Comparison of ENCODE assay signal across 15 cellular contexts in genomic region chr1:201502511-201502857, GRCh38. TPM values are rescaled to one million over a fixed set of nuclear protein-coding genes. Genes with fewer than 3 reads are reported as not detected.
DNase-seq lines count a peak whose midpoint lies in the region; ATAC-seq and TF ChIP-seq lines count a peak whose summit lies in the region.
"Had no signal": no experiment of that assay in that cellular context is flagged by ENCODE, and none has a peak within 500 bp of the region (broad histone marks: within the 10 kb centered on the region; RNA-seq: fewer than 3 reads in every experiment).

No MANE protein-coding gene starts in this region.

- H3K9me3 Mint-ChIP-seq in CD8-positive, alpha-beta T cell, result no peaks in the 10 kb centered on the region
- H3K9me3 Mint-ChIP-seq in activated T-helper 1 cell treated with anti-CD3 and anti-CD28 coated beads, Interleukin-12 subunit alpha, Interleukin-12 subunit beta, Interleukin-2, Interleukin-4 antibody, amounts not matched to agents 30 ng/mL and 10 ng/mL and 1 ng/mL, durations not matched to agents 14 hours and 24 hours and 36 hours, result no peaks in the 10 kb centered on the region
- H3K9me3 Mint-ChIP-seq: activated T-cell treated with anti-CD3 and anti-CD28 coated beads, Interleukin-2, amount 50 U/mL, for 24 hours; stimulated activated naive CD8-positive, alpha-beta T cell treated with anti-CD3 and anti-CD28 coated beads, Interleukin-15, Interleukin-2, amounts not matched to agents 100 ng/mL and 50 ng/mL, for 24 hours; T-helper 2 cell treated with Interferon-gamma antibody and Interleukin-4, amounts not matched to agents 5 μg/mL and 100 μg/mL, for 36 hours had no signal

- H3K27ac Mint-ChIP-seq in CD8-positive, alpha-beta T cell, result no peak overlapping the region
- no peak overlapping the region for H3K27ac Mint-ChIP-seq in activated T-helper 1 cell treated with anti-CD3 and anti-CD28 coated beads, Interleukin-12 subunit alpha, Interleukin-12 subunit beta, Interleukin-2, Interleukin-4 antibody, amounts not matched to agents 30 ng/mL and 10 ng/mL and 1 ng/mL, durations not matched to agents 14 hours and 24 hours and 36 hours
- H3K27ac Mint-ChIP-seq: activated T-cell treated with anti-CD3 and anti-CD28 coated beads, Interleukin-2, amount 50 U/mL, for 24 hours; stimulated activated naive CD8-positive, alpha-beta T cell treated with anti-CD3 and anti-CD28 coated beads, Interleukin-15, Interleukin-2, amounts not matched to agents 100 ng/mL and 50 ng/mL, for 24 hours; T-helper 2 cell treated with Interferon-gamma antibody and Interleukin-4, amounts not matched to agents 5 μg/mL and 100 μg/mL, for 36 hours had no signal

- H3K9me2 ChIP-seq in SK-N-SH, result no peaks in the 10 kb centered on the region

- ATAC-seq in SK-N-SH treated with all-trans-retinoic acid at 6 μM for 48 hours, result no peak
- ATAC-seq in upper lobe of left lung (ENCODE audit: low FRiP score in 2 of 2), result no peak
- no peak for ATAC-seq in CD8-positive, alpha-beta T cell

- no peak for TF ChIP-seq RAD21 in SK-N-SH (IDR thresholded peaks at IDR 0.05; ENCODE audit: low read length)

- no peak overlapping the region; the same call in 1 of the 2 replicates for H3K9ac ChIP-seq in SK-N-SH

- CTCF ChIA-PET in SK-N-SH (lab: Yijun Ruan, JAX), result interaction anchor here (1.1 to 31.9 kb wide), 4 partner anchors 11 to 67 kb away, joined by 3 to 860 read pairs (median 54); no protein-coding TSS in a partner anchor
- CTCF ChIA-PET in CD8-positive, alpha-beta T cell (lab: Charles Lee), result interaction anchor here (1.1 to 22.8 kb wide), 3 partner anchors 10 to 67 kb away, joined by 3 to 577 read pairs (median 144); no protein-coding TSS in a partner anchor

- H2AFZ ChIP-seq in SK-N-SH (ENCODE audit: low read depth) (no peak overlapping the region), osteoblast (ENCODE audit: low read length) (no peak overlapping the region)

- peaks cover 14% of the 10 kb centered on the region for H3F3A ChIP-seq in SK-N-SH (replicated peaks; ENCODE audit: insufficient read depth)

- H4K20me1 ChIP-seq in SK-N-SH (ENCODE audit: insufficient read depth) (peaks cover 11% of the 10 kb centered on the region; the same call in 1 of the 2 replicates), osteoblast (ENCODE audit: insufficient read depth, low read length) (peaks cover 38% of the 10 kb centered on the region)

- 73% methylated on average over 3 of the region's 3 CpGs for WGBS in SK-N-SH (ENCODE audit: low lambda C conversion rate)
- 62 to 78% methylated on average over 3 of the region's 3 CpGs for WGBS in upper lobe of left lung, 2 donors

- no peak for TF ChIP-seq CTCF in SK-N-SH (IDR thresholded peaks at IDR 0.05)
- TF ChIP-seq CTCF in osteoblast (IDR thresholded peaks at IDR 0.05; ENCODE audit: extremely low read depth, low read depth, low read length), result no peak
- TF ChIP-seq CTCF in upper lobe of left lung (IDR thresholded peaks at IDR 0.05), result no peak
- no peak for TF ChIP-seq CTCF in CD8-positive, alpha-beta T cell (IDR thresholded peaks at IDR 0.05)

- H3K4me3 ChIP-seq in SK-N-SH (ENCODE audit: low read depth in 2 of 2, low read length in 1 of 2) (no peak overlapping the region), osteoblast (ENCODE audit: insufficient read depth, low read length) (no peak overlapping the region), upper lobe of left lung (no peak overlapping the region)
- H3K4me3 ChIP-seq in CD8-positive, alpha-beta T cell (ENCODE audit: low read depth, low read length), result no peak overlapping the region

- no peak for DNase-seq in SK-N-SH
- DNase-seq in epithelial cell of prostate (ENCODE audit: low read depth, low spot score), result no peak
- DNase-seq in osteoblast (ENCODE audit: insufficient read length, low spot score, missing footprints), result no peak
- DNase-seq in upper lobe of left lung, result no peak
- no peak for DNase-seq in activated T-cell treated with anti-CD3 and anti-CD28 coated beads, Interleukin-2, amount 50 U/mL, for 48 hours
- no peak for DNase-seq in CD8-positive, alpha-beta T cell
- no peak for DNase-seq in activated T-helper 1 cell treated with anti-CD3 and anti-CD28 coated beads, Interleukin-12 subunit alpha, Interleukin-12 subunit beta, Interleukin-2, Interleukin-4 antibody, amounts not matched to agents 30 ng/mL and 10 ng/mL and 1 ng/mL, durations not matched to agents 14 hours and 24 hours and 36 hours (ENCODE audit: low spot score)
- DNase-seq: activated T-cell treated with anti-CD3 and anti-CD28 coated beads, Interleukin-2, amount 50 U/mL, for 24 hours; foreskin melanocyte; NCI-H1694 treated with DMSO at 0.1 percent for 48 hours; NK-92 treated with Interleukin-12 subunit alpha and Interleukin-12 subunit beta, amount 100 ng/mL, for 24 hours had no signal

- POLR2A ChIA-PET in SK-N-SH (lab: Yijun Ruan, JAX), result interaction anchor here (0.8 to 1.8 kb wide), 2 partner anchors 15 to 34 kb away, joined by 3 to 6 read pairs; partner anchors contain the start of gene PHLDA3
- POLR2A ChIA-PET in CD8-positive, alpha-beta T cell (lab: Charles Lee), result interaction anchor here (1.2 kb wide), 1 partner anchor 10 kb away, joined by 3 read pairs; no protein-coding TSS in a partner anchor

- peaks cover 4% of the 10 kb centered on the region for H3K36me3 Mint-ChIP-seq in CD8-positive, alpha-beta T cell
- peaks cover 6% of the 10 kb centered on the region for H3K36me3 Mint-ChIP-seq in activated T-helper 1 cell treated with anti-CD3 and anti-CD28 coated beads, Interleukin-12 subunit alpha, Interleukin-12 subunit beta, Interleukin-2, Interleukin-4 antibody, amounts not matched to agents 30 ng/mL and 10 ng/mL and 1 ng/mL, durations not matched to agents 14 hours and 24 hours and 36 hours (ENCODE audit: low read depth)

- H3K4me1 ChIP-seq in SK-N-SH (ENCODE audit: control insufficient read depth in 1 of 2, insufficient read depth in 2 of 2, low read depth in 1 of 2, low read length in 1 of 2) (peaks cover 31 to 35% of the 10 kb centered on the region in 2 experiments; a peak in 3 of 4 replicates), osteoblast (ENCODE audit: insufficient read depth, low read length) (peaks cover 80% of the 10 kb centered on the region), upper lobe of left lung (peaks cover 66 to 92% (median 75%) of the 10 kb centered on the region in 4 donors)
- H3K4me1 ChIP-seq in CD8-positive, alpha-beta T cell (ENCODE audit: insufficient read depth, low read length), result peaks cover 21% of the 10 kb centered on the region

- TF ChIP-seq EP300 in SK-N-SH (IDR thresholded peaks at IDR 0.05; ENCODE audit: borderline replicate concordance in 1 of 2, low read depth in 1 of 2, low read length in 1 of 2) (no peak), upper lobe of left lung (IDR thresholded peaks at IDR 0.05) (no peak)

- H3K36me3 ChIP-seq in SK-N-SH (replicated peaks in 1 of 2; ENCODE audit: control insufficient read depth in 1 of 2, insufficient read depth in 2 of 2, low read length in 1 of 2) (no peaks in the 10 kb centered on the region), osteoblast (ENCODE audit: insufficient read depth, low read length) (peaks cover 45% of the 10 kb centered on the region), upper lobe of left lung (peaks cover 0 to 7% (median 3%) of the 10 kb centered on the region in 4 donors)
- no peaks in the 10 kb centered on the region for H3K36me3 ChIP-seq in CD8-positive, alpha-beta T cell (ENCODE audit: insufficient read depth, low read length)

- H3K27me3 ChIP-seq in SK-N-SH (ENCODE audit: insufficient read depth), result no peaks in the 10 kb centered on the region
- H3K27me3 ChIP-seq in osteoblast (ENCODE audit: insufficient read depth, low read length), result no peaks in the 10 kb centered on the region
- no peaks in the 10 kb centered on the region for H3K27me3 ChIP-seq in upper lobe of left lung
- H3K27me3 ChIP-seq in CD8-positive, alpha-beta T cell (ENCODE audit: insufficient read depth, low read length), result no peaks in the 10 kb centered on the region

- no peak overlapping the region for H3K4me3 Mint-ChIP-seq in CD8-positive, alpha-beta T cell
- H3K4me3 Mint-ChIP-seq in activated T-helper 1 cell treated with anti-CD3 and anti-CD28 coated beads, Interleukin-12 subunit alpha, Interleukin-12 subunit beta, Interleukin-2, Interleukin-4 antibody, amounts not matched to agents 30 ng/mL and 10 ng/mL and 1 ng/mL, durations not matched to agents 14 hours and 24 hours and 36 hours, result no peak overlapping the region
- H3K4me3 Mint-ChIP-seq: activated T-cell treated with anti-CD3 and anti-CD28 coated beads, Interleukin-2, amount 50 U/mL, for 24 hours; stimulated activated naive CD8-positive, alpha-beta T cell treated with anti-CD3 and anti-CD28 coated beads, Interleukin-15, Interleukin-2, amounts not matched to agents 100 ng/mL and 50 ng/mL, for 24 hours; T-helper 2 cell treated with Interferon-gamma antibody and Interleukin-4, amounts not matched to agents 5 μg/mL and 100 μg/mL, for 36 hours had no signal

- intact Hi-C loops in CD8-positive, alpha-beta T cell (cut with DNase I, micrococcal nuclease), result loop anchor here in 1 of 2 experiments (10.0 kb wide), 1 partner anchor 842 kb away; the partner anchor contains the start of genes PPP1R12B and UBE2T
- intact Hi-C loops in activated T-helper 1 cell treated with anti-CD3 and anti-CD28 coated beads, Interleukin-12 subunit alpha, Interleukin-12 subunit beta, Interleukin-2, Interleukin-4 antibody, amounts not matched to agents 30 ng/mL and 10 ng/mL and 1 ng/mL, durations not matched to agents 14 hours and 24 hours and 36 hours (cut with micrococcal nuclease), result no loop called here

- H3K4me1 Mint-ChIP-seq in CD8-positive, alpha-beta T cell (ENCODE audit: low read depth), result peaks cover 37% of the 10 kb centered on the region
- H3K4me1 Mint-ChIP-seq in activated T-helper 1 cell treated with anti-CD3 and anti-CD28 coated beads, Interleukin-12 subunit alpha, Interleukin-12 subunit beta, Interleukin-2, Interleukin-4 antibody, amounts not matched to agents 30 ng/mL and 10 ng/mL and 1 ng/mL, durations not matched to agents 14 hours and 24 hours and 36 hours (ENCODE audit: low read depth), result peaks cover 31% of the 10 kb centered on the region

- TF ChIP-seq POLR2A in upper lobe of left lung (IDR thresholded peaks at IDR 0.05), result no peak

- no peaks in the 10 kb centered on the region for H3K27me3 Mint-ChIP-seq in CD8-positive, alpha-beta T cell (ENCODE audit: low read depth)
- H3K27me3 Mint-ChIP-seq in activated T-helper 1 cell treated with anti-CD3 and anti-CD28 coated beads, Interleukin-12 subunit alpha, Interleukin-12 subunit beta, Interleukin-2, Interleukin-4 antibody, amounts not matched to agents 30 ng/mL and 10 ng/mL and 1 ng/mL, durations not matched to agents 14 hours and 24 hours and 36 hours (ENCODE audit: insufficient read depth), result no peaks in the 10 kb centered on the region
- H3K27me3 Mint-ChIP-seq: activated T-cell treated with anti-CD3 and anti-CD28 coated beads, Interleukin-2, amount 50 U/mL, for 24 hours; stimulated activated naive CD8-positive, alpha-beta T cell treated with anti-CD3 and anti-CD28 coated beads, Interleukin-15, Interleukin-2, amounts not matched to agents 100 ng/mL and 50 ng/mL, for 24 hours had no signal

- H3K9me3 ChIP-seq in SK-N-SH, result no peaks in the 10 kb centered on the region
- no peaks in the 10 kb centered on the region for H3K9me3 ChIP-seq in osteoblast (ENCODE audit: low read depth, low read length)
- H3K9me3 ChIP-seq in upper lobe of left lung, result no peaks in the 10 kb centered on the region
- H3K9me3 ChIP-seq in CD8-positive, alpha-beta T cell (ENCODE audit: low read length), result no peaks in the 10 kb centered on the region

- no peak overlapping the region for H3K4me2 ChIP-seq in SK-N-SH
- H3K4me2 ChIP-seq in osteoblast (ENCODE audit: insufficient read depth, low read length), result peak overlapping the region; percentile 15

- H3K27ac ChIP-seq in SK-N-SH (ENCODE audit: low read depth in 2 of 2, low read length in 1 of 2) (peak overlapping the region in 1 of 2 experiments; percentile 93; a peak in 3 of 4 replicates), epithelial cell of prostate (peak overlapping the region; percentile 90), osteoblast (ENCODE audit: low read depth, low read length) (peak overlapping the region; percentile 99), upper lobe of left lung (peak overlapping the region; percentile 88 to 94 (median 92))
- H3K27ac ChIP-seq in CD8-positive, alpha-beta T cell (ENCODE audit: low read depth, low read length), result no peak overlapping the region
- H3K27ac ChIP-seq: 22Rv1 had no signal

- H3K79me2 ChIP-seq in SK-N-SH (ENCODE audit: insufficient read depth) (peaks cover 93% of the 10 kb centered on the region), osteoblast (ENCODE audit: insufficient read depth, low read length) (peaks cover 98% of the 10 kb centered on the region)

RNA-seq across cellular contexts. Expression of gene CSRP1, which starts 4.4 kb away (rescaled TPM):
- polyA plus RNA-seq in SK-N-SH (2012; rRNA removed), result 317 and 373 TPM in 2 replicates
- 237 and 288 TPM in 2 replicates for polyA plus RNA-seq in SK-N-SH (2012; cell fraction: cytosol; rRNA removed)
- 358 and 396 TPM in 2 replicates for polyA plus RNA-seq in SK-N-SH (2012; cell fraction: nucleus; rRNA removed)
- 389 and 480 TPM in 2 replicates for total RNA-seq in osteoblast
- 100 to 1,000 TPM; 200 to 495 (median 327) TPM for total RNA-seq in upper lobe of left lung
- total RNA-seq in CD8-positive, alpha-beta T cell, result 10 to 100 TPM; 31.6 to 33.9 TPM
- 66.0 and 66.2 TPM in 2 replicates for total RNA-seq in activated T-helper 1 cell treated with anti-CD3 and anti-CD28 coated beads, Interleukin-12 subunit alpha, Interleukin-12 subunit beta, Interleukin-2, Interleukin-4 antibody, amounts not matched to agents 30 ng/mL and 10 ng/mL and 1 ng/mL, durations not matched to agents 14 hours and 24 hours and 36 hours

RNA-seq across cellular contexts. Expression of gene PHLDA3, which starts 33.5 kb away (rescaled TPM):
- 105 and 108 TPM in 2 replicates for polyA plus RNA-seq in SK-N-SH (2012; rRNA removed)
- polyA plus RNA-seq in SK-N-SH (2012; cell fraction: cytosol; rRNA removed), result 46.1 and 93.3 TPM in 2 replicates
- 94.2 and 108 TPM in 2 replicates for polyA plus RNA-seq in SK-N-SH (2012; cell fraction: nucleus; rRNA removed)
- total RNA-seq in osteoblast, result 116 and 134 TPM in 2 replicates
- 100 to 1,000 TPM in 3 of 6 donors, 10 to 100 TPM in 3; 45.1 to 211 (median 88.1) TPM for total RNA-seq in upper lobe of left lung
- total RNA-seq in CD8-positive, alpha-beta T cell, result under 1 TPM; 0.33 to 0.44 TPM
- 16.6 and 17.3 TPM in 2 replicates for total RNA-seq in activated T-helper 1 cell treated with anti-CD3 and anti-CD28 coated beads, Interleukin-12 subunit alpha, Interleukin-12 subunit beta, Interleukin-2, Interleukin-4 antibody, amounts not matched to agents 30 ng/mL and 10 ng/mL and 1 ng/mL, durations not matched to agents 14 hours and 24 hours and 36 hours

RNA-seq across cellular contexts. Expression of gene NAV1, which starts 36.4 kb away (rescaled TPM):
- 13.3 and 16.1 TPM in 2 replicates for polyA plus RNA-seq in SK-N-SH (2012; rRNA removed)
- 11.1 and 14.3 TPM in 2 replicates for polyA plus RNA-seq in SK-N-SH (2012; cell fraction: cytosol; rRNA removed)
- polyA plus RNA-seq in SK-N-SH (2012; cell fraction: nucleus; rRNA removed), result 39.7 and 44.9 TPM in 2 replicates
- total RNA-seq in osteoblast, result 47.0 and 47.1 TPM in 2 replicates
- 10 to 100 TPM; 15.2 to 41.0 (median 24.1) TPM for total RNA-seq in upper lobe of left lung
- 1 to 10 TPM; 1.6 to 1.8 TPM for total RNA-seq in CD8-positive, alpha-beta T cell
- 0.83 and 1.6 TPM in 2 replicates for total RNA-seq in activated T-helper 1 cell treated with anti-CD3 and anti-CD28 coated beads, Interleukin-12 subunit alpha, Interleukin-12 subunit beta, Interleukin-2, Interleukin-4 antibody, amounts not matched to agents 30 ng/mL and 10 ng/mL and 1 ng/mL, durations not matched to agents 14 hours and 24 hours and 36 hours

Comparison
In these comparisons a context has a peak if more than half of its experiments do, and no peak if none do; other contexts are left out.
1. RNA of gene PHLDA3, which starts 33.5 kb away (total RNA-seq): 116 to 134 TPM in osteoblast, 45.1 to 211 TPM in upper lobe of left lung and 16.6 to 17.3 TPM in activated T-helper 1 cell treated with anti-CD3 and anti-CD28 coated beads, Interleukin-12 subunit alpha, Interleukin-12 subunit beta, Interleukin-2, Interleukin-4 antibody, amounts not matched to agents 30 ng/mL and 10 ng/mL and 1 ng/mL, durations not matched to agents 14 hours and 24 hours and 36 hours; 0.33 to 0.44 TPM in CD8-positive, alpha-beta T cell; every median in the first group is over 10 times any median in the second.